21 cellular contexts compared by ENCODE assay signal in genomic region chr4:15153662-15154061, GRCh38.
"Had no signal": no experiment of that assay in that cellular context is flagged by ENCODE, and none has a peak within 500 bp of the region (broad histone marks: within the 10 kb centered on the region; RNA-seq: fewer than 3 reads in every experiment).

No MANE protein-coding gene starts in this region.

- H3K4me1 Mint-ChIP-seq: immature natural killer cell, natural killer cell had no signal

- ATAC-seq: foreskin keratinocyte, left cardiac atrium, lower lobe of right lung, natural killer cell, right cardiac atrium had no signal

- DNase-seq: effector memory CD4-positive, alpha-beta T cell; foreskin keratinocyte; immature natural killer cell; kidney; left cardiac atrium; left ventricle myocardium inferior; lower lobe of right lung; natural killer cell; ovary; right cardiac atrium; small intestine; stimulated activated CD4-positive, alpha-beta T cell treated with anti-CD3 and anti-CD28 coated beads, Interleukin-12 subunit alpha, Interleukin-12 subunit beta, amount 100 ng/mL, for 4 hours; stimulated activated naive CD4-positive, alpha-beta T cell treated with Interleukin-2 at 50 U/mL for 16 hours; thyroid gland had no signal

- H3K27me3 ChIP-seq: esophagus muscularis mucosa, foreskin keratinocyte, ovary, thyroid gland had no signal

- H3K27ac ChIP-seq: esophagus muscularis mucosa, foreskin keratinocyte, left ventricle myocardium inferior, lower lobe of right lung, ovary, thyroid gland had no signal

- H3K36me3 Mint-ChIP-seq: immature natural killer cell, memory B cell, mesothelial cell of epicardium, natural killer cell, type B pancreatic cell had no signal

- H3K9me3 ChIP-seq: esophagus muscularis mucosa, left ventricle myocardium inferior, lower lobe of right lung, ovary, thyroid gland had no signal

- H3K9me3 Mint-ChIP-seq: type B pancreatic cell had no signal

- FAIRE-seq: endometrium, kidney, small intestine, urothelium cell line had no signal

- H3K27me3 Mint-ChIP-seq: memory B cell, type B pancreatic cell had no signal

- H3K4me3 ChIP-seq: esophagus muscularis mucosa, left ventricle myocardium inferior, lower lobe of right lung, ovary, thyroid gland had no signal

- H3K4me3 Mint-ChIP-seq: immature natural killer cell, memory B cell, mesothelial cell of epicardium, natural killer cell, neural crest cell, type B pancreatic cell had no signal

- H3K36me3 ChIP-seq: esophagus muscularis mucosa, left ventricle myocardium inferior, lower lobe of right lung, ovary, thyroid gland had no signal

- H3K27ac Mint-ChIP-seq: immature natural killer cell, memory B cell, mesothelial cell of epicardium, natural killer cell, type B pancreatic cell had no signal

- H3K4me1 ChIP-seq: foreskin keratinocyte had no signal
